Comparison of ENCODE assay signal across 14 cellular contexts in the genomic region with DNA sequence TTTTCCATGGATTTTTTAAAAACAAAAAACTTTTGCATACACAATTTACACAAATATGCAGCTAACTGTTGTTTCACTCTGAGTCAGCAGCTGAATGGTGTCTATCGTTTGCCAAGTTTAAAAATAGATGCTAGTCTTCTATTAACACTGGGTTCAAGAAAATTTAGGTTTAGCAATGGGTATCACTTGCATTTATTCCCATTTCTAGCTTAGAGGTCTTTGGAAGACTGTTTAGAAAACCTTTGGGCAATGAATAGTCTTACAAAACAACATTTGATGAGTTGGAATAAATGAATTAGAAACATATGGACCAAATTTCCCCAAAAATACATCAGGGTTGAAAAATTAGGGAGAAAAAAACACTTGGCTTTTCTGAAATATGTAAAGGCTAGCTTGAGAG.
A peak's percentile ranks its signal among the peaks of the same experiment; 100 is the strongest.
DNase-seq lines count a peak whose midpoint lies in the region; ATAC-seq and TF ChIP-seq lines count a peak whose summit lies in the region.
"Had no signal": no experiment of that assay in that cellular context is flagged by ENCODE, and none has a peak within 500 bp of the region (broad histone marks: within the 10 kb centered on the region; RNA-seq: fewer than 3 reads in every experiment).

No MANE protein-coding gene starts in this region.

- H4K20me1 ChIP-seq in fibroblast of lung (ENCODE audit: control insufficient read depth, extremely low read depth, insufficient read depth, low read length) (no peaks in the 10 kb centered on the region), osteoblast (ENCODE audit: insufficient read depth, low read length) (no peaks in the 10 kb centered on the region)

- H3K4me2 ChIP-seq in fibroblast of lung (ENCODE audit: extremely low read depth, insufficient read depth, low read length) (peak overlapping the region; percentile 54), osteoblast (ENCODE audit: insufficient read depth, low read length) (peak overlapping the region; percentile 35), trophoblast cell (ENCODE audit: low read length) (no peak overlapping the region)

- H4K8ac ChIP-seq in trophoblast cell (ENCODE audit: low read depth, low read length), result no peak overlapping the region

- H4K91ac ChIP-seq in trophoblast cell (ENCODE audit: low read depth, low read length), result no peak overlapping the region

- no peak overlapping the region for H2AK5ac ChIP-seq in trophoblast cell (ENCODE audit: low read length)

- no peak overlapping the region for H3K18ac ChIP-seq in trophoblast cell (ENCODE audit: low read length)

- H3K4me1 ChIP-seq in fibroblast of lung (ENCODE audit: control insufficient read depth, extremely low read depth, insufficient read depth, low read length) (peaks cover 9% of the 10 kb centered on the region), osteoblast (ENCODE audit: insufficient read depth, low read length) (peaks cover 20% of the 10 kb centered on the region), trophoblast cell (ENCODE audit: control insufficient read depth in 1 of 2, insufficient read depth in 2 of 2, low read length in 2 of 2) (no peaks in the 10 kb centered on the region)

- no peak for TF ChIP-seq CTCF in AG10803 (conservative IDR thresholded peaks at IDR 0.05; ENCODE audit: low read length)
- no peak for TF ChIP-seq CTCF in fibroblast of lung (conservative IDR thresholded peaks at IDR 0.05 in 1 of 2, IDR thresholded peaks at IDR 0.05 in 1 of 2; ENCODE audit: low read depth in 1 of 2, low read length in 2 of 2)
- no peak for TF ChIP-seq CTCF in osteoblast (IDR thresholded peaks at IDR 0.05; ENCODE audit: extremely low read depth, low read depth, low read length)

- H3K9me3 ChIP-seq in fibroblast of lung (ENCODE audit: control insufficient read depth, insufficient read depth, low read depth, low read length) (no peaks in the 10 kb centered on the region), osteoblast (ENCODE audit: low read depth, low read length) (no peaks in the 10 kb centered on the region), trophoblast cell (ENCODE audit: insufficient read depth, low read depth, low read length) (no peaks in the 10 kb centered on the region)
- H3K9me3 ChIP-seq: HAP-1 had no signal

- no peaks in the 10 kb centered on the region for H3K79me2 ChIP-seq in fibroblast of lung (ENCODE audit: control insufficient read depth, insufficient read depth, low read length)
- no peaks in the 10 kb centered on the region for H3K79me2 ChIP-seq in osteoblast (ENCODE audit: insufficient read depth, low read length)
- no peaks in the 10 kb centered on the region for H3K79me2 ChIP-seq in trophoblast cell (ENCODE audit: control insufficient read depth, insufficient read depth, low read length, poor library complexity)

- H3K27me3 ChIP-seq in fibroblast of lung (ENCODE audit: control insufficient read depth, insufficient read depth, low read length) (no peaks in the 10 kb centered on the region), osteoblast (ENCODE audit: insufficient read depth, low read length) (no peaks in the 10 kb centered on the region), trophoblast cell (ENCODE audit: insufficient read depth, low read length) (no peaks in the 10 kb centered on the region)

- H2BK5ac ChIP-seq in trophoblast cell (ENCODE audit: low read depth, low read length, poor library complexity), result no peak overlapping the region

- ATAC-seq in SK-N-SH treated with all-trans-retinoic acid at 6 μM for 48 hours, result peak; percentile 38; the same call in 2 of the 3 replicates
- no peak for ATAC-seq in HG03457 (IDR thresholded peaks at IDR 0.05; ENCODE audit: unreplicated experiment)
- ATAC-seq: K562 had no signal

- H3K14ac ChIP-seq in trophoblast cell (ENCODE audit: low read length), result no peak overlapping the region

- no peak overlapping the region for H2BK12ac ChIP-seq in trophoblast cell (ENCODE audit: low read length)

- no peak overlapping the region for H3K23ac ChIP-seq in trophoblast cell (ENCODE audit: low read length)

- H3K4me3 ChIP-seq in AG10803 (ENCODE audit: low read length) (no peak overlapping the region), fibroblast of lung (replicated peaks in 1 of 4; ENCODE audit: control extremely low read depth in 1 of 4, insufficient read depth in 1 of 4, low read depth in 3 of 4, low read length in 4 of 4) (no peak overlapping the region), osteoblast (ENCODE audit: insufficient read depth, low read length) (no peak overlapping the region), trophoblast cell (ENCODE audit: low read depth, low read length) (no peak overlapping the region)
- H3K4me3 ChIP-seq: HAP-1, K562 had no signal

- H2AFZ ChIP-seq in fibroblast of lung (ENCODE audit: low read length) (no peak overlapping the region), osteoblast (ENCODE audit: low read length) (peak overlapping the region; percentile 32), trophoblast cell (ENCODE audit: insufficient read depth, low read length, poor library complexity) (no peak overlapping the region)

- no peak overlapping the region for H3K4ac ChIP-seq in trophoblast cell (ENCODE audit: low read depth, low read length)

- WGBS in trophoblast cell (ENCODE audit: extremely low coverage, insufficient coverage, insufficient read length), result no CpG with 5 or more reads among the region's 1 CpG

- H3K36me3 ChIP-seq in fibroblast of lung (ENCODE audit: control insufficient read depth, insufficient read depth, low read length) (no peaks in the 10 kb centered on the region), osteoblast (ENCODE audit: insufficient read depth, low read length) (no peaks in the 10 kb centered on the region), trophoblast cell (ENCODE audit: control insufficient read depth in 1 of 2, insufficient read depth in 2 of 2, low read length in 2 of 2) (no peaks in the 10 kb centered on the region)
- H3K36me3 ChIP-seq: HAP-1 had no signal

- H3K9ac ChIP-seq in fibroblast of lung (ENCODE audit: insufficient read depth, low read length), result no peak overlapping the region
- no peak overlapping the region for H3K9ac ChIP-seq in trophoblast cell (ENCODE audit: low read length)

- H3K79me1 ChIP-seq in trophoblast cell (ENCODE audit: low read length), result no peaks in the 10 kb centered on the region

- no peak overlapping the region for H2BK120ac ChIP-seq in trophoblast cell (ENCODE audit: insufficient read depth, low read length, poor library complexity)

- H3K27ac ChIP-seq in fibroblast of lung (ENCODE audit: insufficient read depth, low read length) (peak overlapping the region; percentile 36), osteoblast (ENCODE audit: low read depth, low read length) (peak overlapping the region; percentile 39), trophoblast cell (ENCODE audit: low read depth, low read length) (no peak overlapping the region)

- DNase-seq in AG10803 (ENCODE audit: low read depth) (peak; percentile 44), fibroblast of lung (ENCODE audit: low read depth in 2 of 2) (peak; percentile 64 to 66), osteoblast (ENCODE audit: insufficient read length, low spot score, missing footprints) (no peak), hippocampal formation (lab: John Stamatoyannopoulos, UW) (no peak), trophoblast cell (no peak)
- DNase-seq: AML-193; NCI-H187; NCI-H69; NK-92 treated with Interleukin-12 subunit alpha and Interleukin-12 subunit beta, amount 100 ng/mL, for 24 hours; SHP77 treated with DMSO at 0.1 percent for 48 hours had no signal

- H4K12ac ChIP-seq in trophoblast cell (ENCODE audit: low read depth, low read length), result no peak overlapping the region

TF ChIP-seq in SK-N-SH treated with all-trans-retinoic acid at 6 μM for 48 hours, 23 proteins besides CTCF, POLR2A, EP300 and RAD21 (continues in another document):
- TF ChIP-seq, protein P1, sequence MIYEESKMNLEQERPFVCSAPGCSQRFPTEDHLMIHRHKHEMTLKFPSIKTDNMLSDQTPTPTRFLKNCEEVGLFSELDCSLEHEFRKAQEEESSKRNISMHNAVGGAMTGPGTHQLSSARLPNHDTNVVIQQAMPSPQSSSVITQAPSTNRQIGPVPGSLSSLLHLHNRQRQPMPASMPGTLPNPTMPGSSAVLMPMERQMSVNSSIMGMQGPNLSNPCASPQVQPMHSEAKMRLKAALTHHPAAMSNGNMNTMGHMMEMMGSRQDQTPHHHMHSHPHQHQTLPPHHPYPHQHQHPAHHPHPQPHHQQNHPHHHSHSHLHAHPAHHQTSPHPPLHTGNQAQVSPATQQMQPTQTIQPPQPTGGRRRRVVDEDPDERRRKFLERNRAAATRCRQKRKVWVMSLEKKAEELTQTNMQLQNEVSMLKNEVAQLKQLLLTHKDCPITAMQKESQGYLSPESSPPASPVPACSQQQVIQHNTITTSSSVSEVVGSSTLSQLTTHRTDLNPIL (CRISPR knock-in tag; IDR thresholded peaks at IDR 0.05; ENCODE audit: low read depth), result no peak
- no peak for TF ChIP-seq OSR1 (CRISPR knock-in tag; IDR thresholded peaks at IDR 0.05)
- no peak for TF ChIP-seq ISL1 (CRISPR knock-in tag; IDR thresholded peaks at IDR 0.05)
- TF ChIP-seq, protein P2, sequence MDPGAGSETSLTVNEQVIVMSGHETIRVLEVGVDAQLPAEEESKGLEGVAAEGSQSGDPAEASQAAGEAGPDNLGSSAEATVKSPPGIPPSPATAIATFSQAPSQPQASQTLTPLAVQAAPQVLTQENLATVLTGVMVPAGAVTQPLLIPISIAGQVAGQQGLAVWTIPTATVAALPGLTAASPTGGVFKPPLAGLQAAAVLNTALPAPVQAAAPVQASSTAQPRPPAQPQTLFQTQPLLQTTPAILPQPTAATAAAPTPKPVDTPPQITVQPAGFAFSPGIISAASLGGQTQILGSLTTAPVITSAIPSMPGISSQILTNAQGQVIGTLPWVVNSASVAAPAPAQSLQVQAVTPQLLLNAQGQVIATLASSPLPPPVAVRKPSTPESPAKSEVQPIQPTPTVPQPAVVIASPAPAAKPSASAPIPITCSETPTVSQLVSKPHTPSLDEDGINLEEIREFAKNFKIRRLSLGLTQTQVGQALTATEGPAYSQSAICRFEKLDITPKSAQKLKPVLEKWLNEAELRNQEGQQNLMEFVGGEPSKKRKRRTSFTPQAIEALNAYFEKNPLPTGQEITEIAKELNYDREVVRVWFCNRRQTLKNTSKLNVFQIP (CRISPR knock-in tag; IDR thresholded peaks at IDR 0.05; ENCODE audit: borderline replicate concordance, low read depth), result no peak
- TF ChIP-seq, protein P3, sequence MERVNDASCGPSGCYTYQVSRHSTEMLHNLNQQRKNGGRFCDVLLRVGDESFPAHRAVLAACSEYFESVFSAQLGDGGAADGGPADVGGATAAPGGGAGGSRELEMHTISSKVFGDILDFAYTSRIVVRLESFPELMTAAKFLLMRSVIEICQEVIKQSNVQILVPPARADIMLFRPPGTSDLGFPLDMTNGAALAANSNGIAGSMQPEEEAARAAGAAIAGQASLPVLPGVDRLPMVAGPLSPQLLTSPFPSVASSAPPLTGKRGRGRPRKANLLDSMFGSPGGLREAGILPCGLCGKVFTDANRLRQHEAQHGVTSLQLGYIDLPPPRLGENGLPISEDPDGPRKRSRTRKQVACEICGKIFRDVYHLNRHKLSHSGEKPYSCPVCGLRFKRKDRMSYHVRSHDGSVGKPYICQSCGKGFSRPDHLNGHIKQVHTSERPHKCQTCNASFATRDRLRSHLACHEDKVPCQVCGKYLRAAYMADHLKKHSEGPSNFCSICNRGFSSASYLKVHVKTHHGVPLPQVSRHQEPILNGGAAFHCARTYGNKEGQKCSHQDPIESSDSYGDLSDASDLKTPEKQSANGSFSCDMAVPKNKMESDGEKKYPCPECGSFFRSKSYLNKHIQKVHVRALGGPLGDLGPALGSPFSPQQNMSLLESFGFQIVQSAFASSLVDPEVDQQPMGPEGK (CRISPR knock-in tag; IDR thresholded peaks at IDR 0.05; ENCODE audit: borderline replicate concordance), result no peak

Comparison
In these comparisons a context has a peak if more than half of its experiments do, and no peak if none do; other contexts are left out.
1. DNase-seq: peak in AG10803 (single experiment) and fibroblast of lung (2 of 2); none in osteoblast (single experiment), hippocampal formation (0 of 2) and trophoblast cell (0 of 2).